Comparison of ENCODE assay signal across 11 cellular contexts in genomic region chr1:119859647-119860046, GRCh38. TPM values are rescaled to one million over a fixed set of nuclear protein-coding genes. Genes with fewer than 3 reads are reported as not detected.
DNase-seq lines count a peak whose midpoint lies in the region; ATAC-seq and TF ChIP-seq lines count a peak whose summit lies in the region.
"Had no signal": no experiment of that assay in that cellular context is flagged by ENCODE, and none has a peak within 500 bp of the region (broad histone marks: within the 10 kb centered on the region; RNA-seq: fewer than 3 reads in every experiment).

No MANE protein-coding gene starts in this region.

- H3K9ac ChIP-seq in HCT116 (ENCODE audit: low read length) (no peak overlapping the region), H9 (ENCODE audit: extremely low read depth, insufficient read length, low read length) (no peak overlapping the region)

- H3K27ac ChIP-seq in HCT116 (ENCODE audit: low read depth, low read length) (no peak overlapping the region), H9 (ENCODE audit: insufficient read length, low read depth, low read length) (no peak overlapping the region)
- H3K27ac ChIP-seq: SK-N-MC had no signal

- no peak overlapping the region for H3K4me3 ChIP-seq in HCT116 (replicated peaks in 1 of 2; ENCODE audit: low read depth in 1 of 2, low read length in 2 of 2)
- H3K4me3 ChIP-seq: SK-N-MC had no signal

- intact Hi-C loops in HCT116 (cut with micrococcal nuclease) = no loop called here

- no peak for TF ChIP-seq CTCF in HCT116 (IDR thresholded peaks at IDR 0.05 in 2 of 3, conservative IDR thresholded peaks at IDR 0.05 in 1 of 3; ENCODE audit: borderline replicate concordance in 1 of 3, insufficient read depth in 1 of 3, low read depth in 2 of 3, low read length in 2 of 3)
- TF ChIP-seq CTCF in H9 (conservative IDR thresholded peaks at IDR 0.05) = no peak

- H3K9me3 Mint-ChIP-seq in H9 = no peaks in the 10 kb centered on the region

- H4K8ac ChIP-seq in H9 (replicated peaks; ENCODE audit: insufficient read length, low read depth, low read length) = no peak overlapping the region

- RAD21 ChIA-PET in HCT116 (lab: Charles Lee; ENCODE audit: low non-redundant PET in 1 of 2, low total read pairs in 2 of 2, uncharacterized antibody in 2 of 2, unreplicated experiment in 2 of 2) = no interaction called here

- no peak overlapping the region for H3T11ph ChIP-seq in H9 (ENCODE audit: low read length)

- peaks cover 4% of the 10 kb centered on the region for H3K27me3 Mint-ChIP-seq in H9 (ENCODE audit: low read depth)

- H3K9me2 ChIP-seq in HCT116 (ENCODE audit: insufficient read depth) = no peaks in the 10 kb centered on the region

- H3K27me3 ChIP-seq in HCT116 (ENCODE audit: insufficient read depth, low read length) (no peaks in the 10 kb centered on the region), H9 (ENCODE audit: insufficient read depth, low read length) (no peaks in the 10 kb centered on the region)

- H3K14ac ChIP-seq in H9 (ENCODE audit: insufficient read depth, low read length) = no peak overlapping the region

- no peak overlapping the region for H3K56ac ChIP-seq in H9 (ENCODE audit: insufficient read length, low read depth, low read length)

- no peak overlapping the region for H2BK12ac ChIP-seq in H9 (ENCODE audit: insufficient read length, low read depth, low read length)

- H3K36me3 Mint-ChIP-seq in H9 (ENCODE audit: insufficient read depth in 1 of 3, low read depth in 3 of 3) = no peaks in the 10 kb centered on the region

- H2BK20ac ChIP-seq in H9 (ENCODE audit: low read depth, low read length, poor library complexity, severe bottlenecking) = no peak overlapping the region

- no peaks in the 10 kb centered on the region for H3K9me3 ChIP-seq in HCT116 (ENCODE audit: control insufficient read depth in 1 of 2, insufficient read depth in 1 of 2, low read depth in 1 of 2, low read length in 2 of 2)
- H3K9me3 ChIP-seq in H9 (ENCODE audit: control insufficient read depth, low read depth, low read length) = no peaks in the 10 kb centered on the region

- no peak overlapping the region for H3K4me3 Mint-ChIP-seq in H9

- no CpG with 5 or more reads among the region's 4 CpGs for WGBS in H9 (ENCODE audit: extremely low coverage, insufficient read length, low lambda C conversion rate)

- no peak overlapping the region for H3K23ac ChIP-seq in H9 (ENCODE audit: insufficient read length, low read depth, low read length)

- H3K18ac ChIP-seq in H9 (ENCODE audit: insufficient read length, low read depth, low read length) = no peak overlapping the region

- H2BK15ac ChIP-seq in H9 (ENCODE audit: low read depth, low read length) = no peak overlapping the region

- no peak overlapping the region for H3K27ac Mint-ChIP-seq in H9

- H3K79me2 ChIP-seq in HCT116 (ENCODE audit: insufficient read depth, low read length) (no peaks in the 10 kb centered on the region), H9 (ENCODE audit: insufficient read depth, low read length) (no peaks in the 10 kb centered on the region)

- CTCF ChIA-PET in HCT116 (lab: Charles Lee) = interaction anchor here (1.9 kb wide), 1 partner anchor 50 kb away, joined by 7 read pairs; no protein-coding TSS in a partner anchor

- no peak for TF ChIP-seq RAD21 in HCT116 (IDR thresholded peaks at IDR 0.05; ENCODE audit: low read depth)

- no peak overlapping the region for H3K4ac ChIP-seq in H9 (ENCODE audit: low read depth, low read length)

- TF ChIP-seq POLR2A in HCT116 (IDR thresholded peaks at IDR 0.05; ENCODE audit: borderline replicate concordance, extremely low read depth, insufficient read depth, insufficient read length) = no peak

- H2AFZ ChIP-seq in HCT116 (ENCODE audit: low read depth, low read length, poor library complexity, severe bottlenecking) (no peak overlapping the region), H9 (ENCODE audit: low read length) (no peak overlapping the region)

- H3K4me2 ChIP-seq in HCT116 (ENCODE audit: low read length) (peak overlapping the region; percentile 11; the same call in 1 of the 2 replicates), H9 (ENCODE audit: insufficient read depth, insufficient read length, low read length) (no peak overlapping the region)

- no peaks in the 10 kb centered on the region for H3K36me3 ChIP-seq in HCT116 (ENCODE audit: control insufficient read depth in 1 of 2, insufficient read depth in 2 of 2, low read length in 2 of 2)

- H2AK5ac ChIP-seq in H9 (ENCODE audit: insufficient read length, low read length) = no peak overlapping the region

- peak; percentile 20 for DNase-seq in 8988T
- peak; percentile 21 for DNase-seq in HCT116 (ENCODE audit: low read depth, low spot score)
- peak; percentile 62 for DNase-seq in fibroblast of peridontal ligament (ENCODE audit: extremely low read depth)
- no peak for DNase-seq in H9
- no peak for DNase-seq in dedifferentiated amniotic fluid mesenchymal stem cell (ENCODE audit: extremely low spot score)
- no peak for DNase-seq in left lobe of liver (ENCODE audit: low spot score)
- DNase-seq: DMS 273 treated with DMSO at 0.1 percent for 48 hours had no signal

- POLR2A ChIA-PET in HCT116 (lab: Charles Lee) = interaction anchor here (1.3 kb wide), 1 partner anchor 67 kb away, joined by 3 read pairs; no protein-coding TSS in a partner anchor

- no peak overlapping the region for H2BK120ac ChIP-seq in H9 (ENCODE audit: low read depth, low read length, poor library complexity, severe bottlenecking)

- no peaks in the 10 kb centered on the region for H4K20me1 ChIP-seq in HCT116 (ENCODE audit: insufficient read depth)
- no peaks in the 10 kb centered on the region for H4K20me1 ChIP-seq in H9 (ENCODE audit: control insufficient read depth, insufficient read depth, insufficient read length)

- ATAC-seq in HCT116 (0 out of 2 replicates have a peak, but pooled peaks have one; percentile 50), SK-N-SH treated with all-trans-retinoic acid at 6 μM for 48 hours (peak; percentile 60; the same call in 1 of the 3 replicates), left lobe of liver (no peak), HG03571 (IDR thresholded peaks at IDR 0.05; ENCODE audit: unreplicated experiment) (no peak)

- H4K91ac ChIP-seq in H9 (ENCODE audit: insufficient read length, low read depth, low read length) = no peak overlapping the region

- H3K4me1 ChIP-seq in HCT116 (ENCODE audit: control insufficient read depth in 1 of 2, insufficient read depth in 2 of 2, low read length in 2 of 2) (peaks cover 8 to 16% of the 10 kb centered on the region in 2 experiments; a peak in 3 of 4 replicates), H9 (ENCODE audit: insufficient read depth, low read length) (no peaks in the 10 kb centered on the region)

- H4K5ac ChIP-seq in H9 (ENCODE audit: insufficient read length, low read depth, low read length) = no peak overlapping the region

- H2BK5ac ChIP-seq in H9 (ENCODE audit: insufficient read length, low read length) = no peak overlapping the region

- no peaks in the 10 kb centered on the region for H3K4me1 Mint-ChIP-seq in H9

- H3K23me2 ChIP-seq in H9 (ENCODE audit: insufficient read length, low read depth, low read length, poor library complexity, severe bottlenecking) = no peaks in the 10 kb centered on the region

- BruUV-seq in HCT116 (replicated peaks; lab: Mats Ljungman, UMichigan) = no TSS peak

- H3K79me1 ChIP-seq in H9 (ENCODE audit: insufficient read depth, low read depth, low read length, poor library complexity, severe bottlenecking) = no peaks in the 10 kb centered on the region

TF ChIP-seq in HCT116, 20 proteins besides CTCF, POLR2A, EP300 and RAD21 (continues in another document):
- TF ChIP-seq SP1 (IDR thresholded peaks at IDR 0.05; ENCODE audit: low read depth) (no peak), ELF1 (IDR thresholded peaks at IDR 0.05; ENCODE audit: borderline replicate concordance, low read depth) (no peak), EZH2 (IDR thresholded peaks at IDR 0.05) (no peak)

TF ChIP-seq in SK-N-SH treated with all-trans-retinoic acid at 6 μM for 48 hours, 23 proteins besides CTCF, POLR2A, EP300 and RAD21:
- no peak for TF ChIP-seq PPARA (CRISPR knock-in tag; IDR thresholded peaks at IDR 0.05; ENCODE audit: borderline replicate concordance)
- TF ChIP-seq, protein P1, sequence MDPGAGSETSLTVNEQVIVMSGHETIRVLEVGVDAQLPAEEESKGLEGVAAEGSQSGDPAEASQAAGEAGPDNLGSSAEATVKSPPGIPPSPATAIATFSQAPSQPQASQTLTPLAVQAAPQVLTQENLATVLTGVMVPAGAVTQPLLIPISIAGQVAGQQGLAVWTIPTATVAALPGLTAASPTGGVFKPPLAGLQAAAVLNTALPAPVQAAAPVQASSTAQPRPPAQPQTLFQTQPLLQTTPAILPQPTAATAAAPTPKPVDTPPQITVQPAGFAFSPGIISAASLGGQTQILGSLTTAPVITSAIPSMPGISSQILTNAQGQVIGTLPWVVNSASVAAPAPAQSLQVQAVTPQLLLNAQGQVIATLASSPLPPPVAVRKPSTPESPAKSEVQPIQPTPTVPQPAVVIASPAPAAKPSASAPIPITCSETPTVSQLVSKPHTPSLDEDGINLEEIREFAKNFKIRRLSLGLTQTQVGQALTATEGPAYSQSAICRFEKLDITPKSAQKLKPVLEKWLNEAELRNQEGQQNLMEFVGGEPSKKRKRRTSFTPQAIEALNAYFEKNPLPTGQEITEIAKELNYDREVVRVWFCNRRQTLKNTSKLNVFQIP (CRISPR knock-in tag; IDR thresholded peaks at IDR 0.05; ENCODE audit: borderline replicate concordance, low read depth) = no peak

RNA-seq across cellular contexts. Expression of gene ADAM30, which starts 36.7 kb away (rescaled TPM):
- total RNA-seq in HCT116 (2021; ENCODE audit: unreplicated experiment) = not detected
- polyA plus RNA-seq in HCT116 (2012) = not detected in 2 replicates
- not detected in 2 replicates for total RNA-seq in H9 (2021)
- not detected for total RNA-seq in left lobe of liver
- total RNA-seq: liver had no signal
- polyA plus RNA-seq: liver had no signal

RNA-seq across cellular contexts. Expression of gene REG4, which starts 48.4 kb away (rescaled TPM):
- not detected for total RNA-seq in HCT116 (2021; ENCODE audit: unreplicated experiment)
- 0.05 TPM in 1 of 2 replicates, not detected in the other for polyA plus RNA-seq in HCT116 (2012)
- not detected in 2 replicates for total RNA-seq in H9 (2021)
- not detected for total RNA-seq in left lobe of liver

Comparison
In these comparisons a context has a peak if more than half of its experiments do, and no peak if none do; other contexts are left out.
1. DNase-seq: peak in 8988T (single experiment), HCT116 (single experiment) and fibroblast of peridontal ligament (single experiment); none in H9 (single experiment), dedifferentiated amniotic fluid mesenchymal stem cell (single experiment) and left lobe of liver (single experiment).
2. ATAC-seq: peak in HCT116 (single experiment) and SK-N-SH treated with all-trans-retinoic acid at 6 μM for 48 hours (single experiment); none in left lobe of liver (single experiment) and HG03571 (single experiment).